Comparison of ENCODE assay signal across 1 cellular context in the genomic region with DNA sequence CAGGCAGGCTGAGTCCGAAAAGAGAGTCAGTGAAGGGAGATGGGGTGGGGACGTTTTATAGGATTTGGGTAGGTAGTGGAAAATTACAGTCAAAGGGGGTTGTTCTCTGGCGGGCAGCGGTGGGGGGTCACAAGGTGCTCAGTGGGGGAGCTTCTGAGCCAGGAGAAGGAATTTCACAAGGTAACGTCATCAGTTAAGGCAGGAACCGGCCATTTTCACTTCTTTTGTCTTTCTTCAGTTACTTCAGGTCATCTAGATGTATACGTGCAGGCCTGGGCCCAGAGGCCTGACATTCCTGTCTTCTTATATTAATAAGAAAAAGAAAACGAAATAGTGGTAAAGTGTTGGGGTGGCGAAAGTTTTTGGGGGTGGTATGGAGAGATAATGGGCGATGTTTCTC.
TF ChIP-seq lines count a peak whose summit lies in the region.

No MANE protein-coding gene starts in this region.

TF ChIP-seq in H1, 55 proteins besides CTCF, POLR2A, EP300 and RAD21:
- TF ChIP-seq CREB1 (IDR thresholded peaks at IDR 0.05) (peak; percentile 61; the same call in 1 of the 2 replicates), JUND (IDR thresholded peaks at IDR 0.05; ENCODE audit: low read length) (0 out of 2 replicates have a peak, but pooled peaks have one; percentile 18), SP1 (IDR thresholded peaks at IDR 0.05; ENCODE audit: low read depth, low read length) (0 out of 2 replicates have a peak, but pooled peaks have one; percentile 41), YY1 (IDR thresholded peaks at IDR 0.05; ENCODE audit: low read depth, low read length) (0 out of 2 replicates have a peak, but pooled peaks have one; percentile 48), TAF1 (IDR thresholded peaks at IDR 0.05; ENCODE audit: low read depth, low read length) (peak; percentile 31; the same call in 1 of the 2 replicates), POLR2AphosphoS5 (IDR thresholded peaks at IDR 0.05; ENCODE audit: low read depth, low read length) (peak; percentile 76; the same call in 1 of the 2 replicates), TBP (IDR thresholded peaks at IDR 0.05; ENCODE audit: low read depth, low read length) (0 out of 2 replicates have a peak, but pooled peaks have one; percentile 35)
